In genomic region chr11:125176866-125177265, GRCh38 we compare ENCODE assay signal across 21 cellular contexts. TPM values are rescaled to one million over a fixed set of nuclear protein-coding genes. Genes with fewer than 3 reads are reported as not detected.
DNase-seq lines count a peak whose midpoint lies in the region; ATAC-seq, FAIRE-seq and TF ChIP-seq lines count a peak whose summit lies in the region.
"Had no signal": no experiment of that assay in that cellular context is flagged by ENCODE, and none has a peak within 500 bp of the region (broad histone marks: within the 10 kb centered on the region; RNA-seq: fewer than 3 reads in every experiment).

No MANE protein-coding gene starts in this region.

- FAIRE-seq in GM18507 (lab: Jason Lieb, UNC), result peak; percentile 71
- FAIRE-seq: kidney had no signal

- TF ChIP-seq CTCF in mesothelial cell of epicardium (IDR thresholded peaks at IDR 0.05; ENCODE audit: unreplicated experiment), result no peak

- ATAC-seq in GM19452 (IDR thresholded peaks at IDR 0.05; ENCODE audit: unreplicated experiment), result peak; percentile 45
- ATAC-seq in HG03025 (IDR thresholded peaks at IDR 0.05; ENCODE audit: low FRiP score, unreplicated experiment), result peak; percentile 53

- peaks cover 6% of the 10 kb centered on the region for H3K27me3 Mint-ChIP-seq in mesothelial cell of epicardium (ENCODE audit: low read depth)

- H3K4me1 Mint-ChIP-seq in mesothelial cell of epicardium, result peaks cover 45% of the 10 kb centered on the region
- H3K4me1 Mint-ChIP-seq: activated CD4-positive, alpha-beta memory T cell treated with anti-CD3 and anti-CD28 coated beads, Interleukin-2, amount 10 ng/mL, durations not matched to agents 7 days and 5 days had no signal

- no peaks in the 10 kb centered on the region for H3K36me3 Mint-ChIP-seq in mesothelial cell of epicardium

- no peak overlapping the region for H3K4me3 Mint-ChIP-seq in mesothelial cell of epicardium
- H3K4me3 Mint-ChIP-seq: activated CD4-positive, alpha-beta memory T cell treated with anti-CD3 and anti-CD28 coated beads, Interleukin-2, amount 10 ng/mL, durations not matched to agents 7 days and 5 days had no signal

- DNase-seq in GM18507 (ENCODE audit: extremely low spot score, insufficient read length, low read depth) (no peak), kidney glomerular epithelial cell (lab: John Stamatoyannopoulos, UW) (no peak), mesothelial cell of epicardium (ENCODE audit: low spot score in 2 of 2, unreplicated experiment in 2 of 2) (no peak), NCI-H526 treated with DMSO at 0.1 percent for 48 hours (lab: John Stamatoyannopoulos, UW) (no peak), NCI-H1694 treated with DMSO at 0.1 percent for 48 hours (lab: John Stamatoyannopoulos, UW) (no peak)
- DNase-seq: activated CD4-positive, alpha-beta memory T cell treated with anti-CD3 and anti-CD28 coated beads, Interleukin-2, amount 10 ng/mL, durations not matched to agents 7 days and 5 days; activated effector memory CD4-positive, alpha-beta T cell treated with anti-CD3 and anti-CD28 coated beads, Interleukin-2, amount 50 U/mL, for 16 hours; heart left ventricle; KG1; kidney; NCI-H1105 treated with DMSO at 0.1 percent for 48 hours; NCI-H2227 treated with DMSO at 0.1 percent for 48 hours; OCI-M1 had no signal

- peak overlapping the region; percentile 11 for H3K27ac ChIP-seq in angular gyrus (ENCODE audit: low read depth, low read length)
- H3K27ac ChIP-seq: ascending aorta, coronary artery, heart left ventricle, HL-60, ovary, spleen had no signal

- H3K27ac Mint-ChIP-seq in mesothelial cell of epicardium, result no peak overlapping the region
- H3K27ac Mint-ChIP-seq: activated CD4-positive, alpha-beta memory T cell treated with anti-CD3 and anti-CD28 coated beads, Interleukin-2, amount 10 ng/mL, durations not matched to agents 7 days and 5 days had no signal

- H3K9me3 Mint-ChIP-seq in mesothelial cell of epicardium, result no peaks in the 10 kb centered on the region
- H3K9me3 Mint-ChIP-seq: activated CD4-positive, alpha-beta memory T cell treated with anti-CD3 and anti-CD28 coated beads, Interleukin-2, amount 10 ng/mL, durations not matched to agents 7 days and 5 days had no signal

RNA-seq across cellular contexts. Expression of gene PKNOX2, which starts 12.3 kb away (rescaled TPM):
- total RNA-seq in mesothelial cell of epicardium, result 20.4 to 23.1 TPM (median 22.2 TPM) in 3 replicates
- total RNA-seq: activated CD4-positive, alpha-beta memory T cell treated with anti-CD3 and anti-CD28 coated beads, Interleukin-2, amount 10 ng/mL, durations not matched to agents 7 days and 5 days had no signal
